Comparison of ENCODE assay signal across 26 cellular contexts in the genomic region with DNA sequence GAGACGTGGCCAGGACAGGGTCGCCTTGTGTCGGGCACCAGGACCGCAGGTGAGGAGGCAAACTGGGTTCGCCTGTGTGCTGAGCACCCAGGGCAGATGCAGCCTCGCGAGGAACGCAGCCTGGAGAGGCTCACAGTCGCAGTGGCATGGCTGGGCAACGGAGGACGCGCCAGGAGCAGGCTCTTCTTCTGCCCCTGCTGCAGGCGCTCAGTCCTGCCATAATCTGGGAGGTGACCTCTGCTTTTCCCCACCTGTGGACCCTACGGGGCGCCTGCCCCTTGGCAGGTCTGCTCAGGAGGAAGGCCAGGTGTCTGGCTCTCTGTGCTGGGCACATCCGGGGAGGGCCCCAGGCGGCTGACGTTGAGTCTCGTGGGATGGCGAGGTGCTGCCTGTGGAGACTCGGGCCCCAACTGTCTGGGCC.
"Had no signal": no experiment of that assay in that cellular context is flagged by ENCODE, and none has a peak within 500 bp of the region (broad histone marks: within the 10 kb centered on the region; RNA-seq: fewer than 3 reads in every experiment).

No MANE protein-coding gene starts in this region.

- H3K4me2 ChIP-seq: smooth muscle cell had no signal

- H3K9ac ChIP-seq: parathyroid adenoma had no signal

- H3K4me3 ChIP-seq: esophagus squamous epithelium, left lung, mucosa of descending colon, smooth muscle cell, suprapubic skin, vagina had no signal

- H2AFZ ChIP-seq: parathyroid adenoma had no signal

- FAIRE-seq: endometrium, keratinocyte had no signal

- H3K4me1 ChIP-seq: esophagus squamous epithelium, left lung, parathyroid adenoma, suprapubic skin, vagina had no signal

- ATAC-seq: effector memory CD8-positive, alpha-beta T cell; left lung; mucosa of descending colon; natural killer cell treated with Interleukin-12 subunit alpha and Interleukin-12 subunit beta and Interleukin-15 and Interleukin-18, amount 100 ng/mL, for 72 hours; sciatic nerve; stimulated activated naive CD8-positive, alpha-beta T cell treated with anti-CD3 and anti-CD28 coated beads, Interleukin-15, amount 100 ng/mL, for 72 hours had no signal

- H3K36me3 ChIP-seq: esophagus squamous epithelium, left lung, suprapubic skin, vagina had no signal

- H3K27me3 ChIP-seq: esophagus squamous epithelium, left lung, suprapubic skin, vagina had no signal

- H3K9me3 ChIP-seq: esophagus squamous epithelium, left lung, mucosa of descending colon, suprapubic skin, vagina had no signal

- H3K27ac ChIP-seq: esophagus squamous epithelium, left lung, parathyroid adenoma, suprapubic skin, vagina had no signal

- DNase-seq: cortex of kidney; effector memory CD8-positive, alpha-beta T cell; erythroblast; esophagus squamous epithelium; foreskin melanocyte; glutamatergic neuron; hypothalamus; mesenchymal stem cell; naive B cell; stimulated activated CD4-positive, alpha-beta T cell treated with anti-CD3 and anti-CD28 coated beads, Interleukin-12 subunit alpha, Interleukin-12 subunit beta, amount 100 ng/mL, for 4 hours; stimulated activated CD4-positive, alpha-beta T cell treated with anti-CD3 and anti-CD28 coated beads, Interleukin-1b, Interleukin-23, amount 100 ng/mL, for 48 hours; stimulated activated CD4-positive, alpha-beta T cell treated with anti-CD3 and anti-CD28 coated beads, Interleukin-4, amount 100 ng/mL, for 1 hour; stimulated activated CD8-positive, alpha-beta memory T cell treated with anti-CD3 and anti-CD28 coated beads, Interleukin-4, amount 100 ng/mL, for 48 hours; stimulated activated naive CD4-positive, alpha-beta T cell; stimulated activated naive CD8-positive, alpha-beta T cell treated with anti-CD3 and anti-CD28 coated beads, Interleukin-15, amount 100 ng/mL, for 72 hours; trophoblast cell had no signal

- H3K79me2 ChIP-seq: parathyroid adenoma had no signal
